19 cellular contexts compared by ENCODE assay signal in the genomic region with DNA sequence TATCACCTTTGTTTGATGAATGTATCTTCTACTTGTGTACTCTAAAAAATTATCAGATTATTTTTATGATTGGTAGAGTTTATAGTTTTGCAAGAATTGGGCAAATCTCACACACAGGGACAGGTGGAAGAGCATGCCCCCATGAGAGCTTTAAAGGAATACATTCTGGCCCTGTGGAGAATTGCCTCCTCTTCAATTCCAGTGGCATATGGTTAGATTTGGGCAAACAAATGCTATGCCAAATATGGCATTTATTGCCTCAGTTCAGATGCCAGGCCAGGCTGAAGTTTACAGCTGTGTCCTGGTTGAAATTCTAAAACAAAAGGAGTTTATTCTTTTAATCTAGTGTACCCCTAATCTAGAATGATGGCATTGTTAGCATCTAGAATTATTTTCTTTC.
"Had no signal": no experiment of that assay in that cellular context is flagged by ENCODE, and none has a peak within 500 bp of the region (broad histone marks: within the 10 kb centered on the region; RNA-seq: fewer than 3 reads in every experiment).

No MANE protein-coding gene starts in this region.

- DNase-seq: activated T-cell treated with anti-CD3 and anti-CD28 coated beads, Interleukin-2, amount 50 U/mL, for 1 hour; adrenal gland; central memory CD4-positive, alpha-beta T cell; heart right ventricle; islet precursor cell; left cardiac atrium; mesendoderm; naive thymus-derived CD4-positive, alpha-beta T cell; occipital lobe; posterior cingulate gyrus; right lobe of liver; small intestine; stimulated activated CD4-positive, alpha-beta T cell treated with anti-CD3 and anti-CD28 coated beads, Interleukin-2, amount 100 ng/mL, for 24 hours; stomach; T1000 had no signal

- FAIRE-seq: astrocyte, small intestine had no signal

- ATAC-seq: activated T-helper 17 cell treated with anti-CD3 and anti-CD28 coated beads, Interleukin-2, amount 50 U/mL, for 72 hours; left cardiac atrium; naive thymus-derived CD4-positive, alpha-beta T cell; right lobe of liver; stimulated activated memory B cell treated with anti-CD40 and anti-IgM and Interleukin-4, amounts not matched to agents 10 μg/mL and 1 μg/mL and 100 μg/mL, for 72 hours; WTC11 had no signal
